In genomic region chr22:42693763-42694683, GRCh38 we compare ENCODE assay signal across 19 cellular contexts. TPM values are rescaled to one million over a fixed set of nuclear protein-coding genes. Genes with fewer than 3 reads are reported as not detected.
DNase-seq lines count a peak whose midpoint lies in the region; FAIRE-seq and TF ChIP-seq lines count a peak whose summit lies in the region.
"Had no signal": no experiment of that assay in that cellular context is flagged by ENCODE, and none has a peak within 500 bp of the region (broad histone marks: within the 10 kb centered on the region; RNA-seq: fewer than 3 reads in every experiment).

No MANE protein-coding gene starts in this region.

- peak overlapping the region; percentile 92 to 93 for H3K27ac ChIP-seq in ascending aorta
- no peak overlapping the region for H3K27ac ChIP-seq in kidney (ENCODE audit: low read depth in 2 of 2, low read length in 2 of 2)
- peak overlapping the region; percentile 74 for H3K27ac ChIP-seq in stomach smooth muscle (ENCODE audit: low read length)
- H3K27ac ChIP-seq: SJCRH30 had no signal

- intact Hi-C loops in ascending aorta (cut with DNase I) (no loop called here), kidney (cut with DNase I) (no loop called here)

- DNase-seq in GM13976 (ENCODE audit: low spot score) (peak; percentile 26), ascending aorta (ENCODE audit: low spot score in 2 of 2) (no peak), kidney (peak; percentile 68), mesothelial cell of epicardium (ENCODE audit: low spot score in 2 of 2, unreplicated experiment in 2 of 2) (no peak)
- DNase-seq in central memory CD4-positive, alpha-beta T cell, result no peak
- no peak for DNase-seq in activated CD4-positive, CD25-positive, alpha-beta regulatory T cell treated with anti-CD3 and anti-CD28 coated beads, Interleukin-2, amount 50 U/mL, for 72 hours
- DNase-seq: CD8-positive, alpha-beta memory T cell; DMS79 treated with DMSO at 0.1 percent for 48 hours; KG1; NCI-H1436; NCI-H2029; NCI-H2171; NCI-H446; NCI-H69; SJCRH30 had no signal

- no peak for TF ChIP-seq CTCF in GM13976 (IDR thresholded peaks at IDR 0.05; ENCODE audit: borderline replicate concordance, control extremely low read depth, extremely low read depth, insufficient read depth, missing control alignments)
- no peak for TF ChIP-seq CTCF in ascending aorta (IDR thresholded peaks at IDR 0.05)
- TF ChIP-seq CTCF in kidney (IDR thresholded peaks at IDR 0.05; ENCODE audit: borderline replicate concordance, extremely low read depth, insufficient read depth), result no peak
- no peak for TF ChIP-seq CTCF in mesothelial cell of epicardium (IDR thresholded peaks at IDR 0.05; ENCODE audit: unreplicated experiment)

- H3K4me1 Mint-ChIP-seq in mesothelial cell of epicardium, result peaks cover 5% of the 10 kb centered on the region
- H3K4me1 Mint-ChIP-seq: CD8-positive, alpha-beta memory T cell had no signal

- H3K36me3 ChIP-seq in ascending aorta, result peaks cover 19 to 37% of the 10 kb centered on the region in 2 donors
- peaks cover 0 to 5% of the 10 kb centered on the region in 2 donors for H3K36me3 ChIP-seq in kidney (ENCODE audit: control insufficient read depth in 1 of 2, insufficient read depth in 2 of 2, low read length in 2 of 2)
- H3K36me3 ChIP-seq in stomach smooth muscle (ENCODE audit: control insufficient read depth in 2 of 2, insufficient read depth in 2 of 2, low read length in 2 of 2), result peaks cover 10 to 18% of the 10 kb centered on the region in 2 donors
- H3K36me3 ChIP-seq: SJCRH30 had no signal

- no peaks in the 10 kb centered on the region for H3K27me3 Mint-ChIP-seq in mesothelial cell of epicardium (ENCODE audit: low read depth)
- H3K27me3 Mint-ChIP-seq: B cell had no signal

- in situ Hi-C loops in GM13976 (cut with MboI; ENCODE audit: low sequenced_read_pairs, unreplicated experiment), result no loop called here

- H3K4me3 Mint-ChIP-seq in mesothelial cell of epicardium, result no peak overlapping the region
- H3K4me3 Mint-ChIP-seq: B cell; CD8-positive, alpha-beta memory T cell had no signal

- no peaks in the 10 kb centered on the region for H3K27me3 ChIP-seq in ascending aorta
- H3K27me3 ChIP-seq in stomach smooth muscle (ENCODE audit: control insufficient read depth in 1 of 2, insufficient read depth in 2 of 2, low read length in 2 of 2), result no peaks in the 10 kb centered on the region
- H3K27me3 ChIP-seq: SJCRH30 had no signal

- no peak overlapping the region for H3K4me3 ChIP-seq in ascending aorta
- no peak overlapping the region for H3K4me3 ChIP-seq in kidney (ENCODE audit: low read length in 2 of 2)
- no peak overlapping the region for H3K4me3 ChIP-seq in stomach smooth muscle (ENCODE audit: low read length in 2 of 2)
- H3K4me3 ChIP-seq: SJCRH30 had no signal

- H3K9ac ChIP-seq in kidney (ENCODE audit: low read length in 2 of 2), result no peak overlapping the region
- no peak overlapping the region for H3K9ac ChIP-seq in stomach smooth muscle (ENCODE audit: low read length in 2 of 2)

- H3K27ac Mint-ChIP-seq in mesothelial cell of epicardium, result no peak overlapping the region
- H3K27ac Mint-ChIP-seq: B cell; CD8-positive, alpha-beta memory T cell had no signal

- no peak for FAIRE-seq in kidney (lab: Jason Lieb, UNC)

- H3K9me3 Mint-ChIP-seq in mesothelial cell of epicardium, result no peaks in the 10 kb centered on the region
- H3K9me3 Mint-ChIP-seq: CD8-positive, alpha-beta memory T cell had no signal

- H3K4me1 ChIP-seq in ascending aorta, result peaks cover 21 to 43% of the 10 kb centered on the region in 2 donors
- H3K4me1 ChIP-seq in kidney (ENCODE audit: control insufficient read depth in 1 of 2, insufficient read depth in 1 of 2, low read depth in 1 of 2, low read length in 2 of 2), result peaks cover 6 to 9% of the 10 kb centered on the region in 2 donors
- H3K4me1 ChIP-seq in stomach smooth muscle (ENCODE audit: control insufficient read depth, insufficient read depth, low read length), result peaks cover 63% of the 10 kb centered on the region

- H3K36me3 Mint-ChIP-seq in mesothelial cell of epicardium, result no peaks in the 10 kb centered on the region
- H3K36me3 Mint-ChIP-seq: CD8-positive, alpha-beta memory T cell had no signal

- H3K9me3 ChIP-seq in ascending aorta (no peaks in the 10 kb centered on the region), kidney (ENCODE audit: control insufficient read depth in 1 of 2, low read length in 2 of 2) (no peaks in the 10 kb centered on the region), stomach smooth muscle (ENCODE audit: control insufficient read depth in 2 of 2, low read length in 2 of 2) (no peaks in the 10 kb centered on the region)
- H3K9me3 ChIP-seq: SJCRH30 had no signal

RNA-seq across cellular contexts. Expression of gene A4GALT, which starts 26.6 kb away (rescaled TPM):
- total RNA-seq in ascending aorta (85.1 TPM), kidney (186 TPM), mesothelial cell of epicardium (0.67 to 0.84 TPM (median 0.82 TPM) in 3 replicates)
- 76.2 TPM for polyA plus RNA-seq in kidney (ENCODE audit: insufficient read depth, low read depth, low replicate concordance)
- total RNA-seq: CD8-positive, alpha-beta memory T cell had no signal
- polyA plus RNA-seq: CD8-positive, alpha-beta memory T cell had no signal

RNA-seq across cellular contexts. Expression of gene CYB5R3, which starts 44.8 kb away (rescaled TPM):
- total RNA-seq in ascending aorta, result 455 TPM
- total RNA-seq in kidney, result 426 TPM
- polyA plus RNA-seq in kidney (ENCODE audit: insufficient read depth, low read depth, low replicate concordance), result 287 TPM
- total RNA-seq in mesothelial cell of epicardium, result 94.7 to 102 TPM (median 99.0 TPM) in 3 replicates

RNA-seq across cellular contexts. Expression of gene ATP5MGL, which starts 53.6 kb away (rescaled TPM):
- total RNA-seq in ascending aorta (not detected), kidney (0.88 TPM), mesothelial cell of epicardium (1.3 to 1.7 TPM (median 1.5 TPM) in 3 replicates)
- not detected for polyA plus RNA-seq in kidney (ENCODE audit: insufficient read depth, low read depth, low replicate concordance)
- total RNA-seq: G401, RPMI7951 had no signal

Comparison
In these comparisons a context has a peak if more than half of its experiments do, and no peak if none do; other contexts are left out.
1. DNase-seq: peak in GM13976 (single experiment) and kidney (single experiment); none in ascending aorta (0 of 2), mesothelial cell of epicardium (0 of 2), central memory CD4-positive, alpha-beta T cell (single experiment) and activated CD4-positive, CD25-positive, alpha-beta regulatory T cell treated with anti-CD3 and anti-CD28 coated beads, Interleukin-2, amount 50 U/mL, for 72 hours (single experiment).
2. H3K27ac ChIP-seq: peak in ascending aorta (2 of 2) and stomach smooth muscle (single experiment); none in kidney (0 of 2).
3. RNA of gene A4GALT, which starts 26.6 kb away (total RNA-seq): 186 TPM in kidney (single experiment) and 85.1 TPM in ascending aorta (single experiment); 0.67 to 0.84 TPM in mesothelial cell of epicardium; every median in the first group is over 10 times any median in the second.